20 cellular contexts compared by ENCODE assay signal in genomic region chr1:172308148-172308547, GRCh38.
A peak's percentile ranks its signal among the peaks of the same experiment; 100 is the strongest.
DNase-seq lines count a peak whose midpoint lies in the region; ATAC-seq, FAIRE-seq and TF ChIP-seq lines count a peak whose summit lies in the region.
"Had no signal": no experiment of that assay in that cellular context is flagged by ENCODE, and none has a peak within 500 bp of the region (broad histone marks: within the 10 kb centered on the region; RNA-seq: fewer than 3 reads in every experiment).

No MANE protein-coding gene starts in this region.

- H3K4me3 ChIP-seq in AG09309 (ENCODE audit: control insufficient read depth, low read depth, low read length), result no peak overlapping the region
- H3K4me3 ChIP-seq: BLaER1, HAP-1 had no signal

- H3K27me3 Mint-ChIP-seq in chondrocyte (ENCODE audit: low read depth) (no peaks in the 10 kb centered on the region), nephron (ENCODE audit: low read depth) (no peaks in the 10 kb centered on the region)
- H3K27me3 Mint-ChIP-seq: B cell; CD4-positive, CD25-positive, alpha-beta regulatory T cell had no signal

- H3K27ac Mint-ChIP-seq in chondrocyte (ENCODE audit: unreplicated experiment), result peak overlapping the region; percentile 52
- H3K27ac Mint-ChIP-seq in nephron, result peak overlapping the region; percentile 27 to 54 (median 46)
- H3K27ac Mint-ChIP-seq: B cell; CD4-positive, CD25-positive, alpha-beta regulatory T cell; CD8-positive, alpha-beta T cell; HFFc6 had no signal

- intact Hi-C loops in sciatic nerve (cut with DNase I), result no loop called here

- H3K36me3 Mint-ChIP-seq in chondrocyte (ENCODE audit: low read depth) (peaks cover 30% of the 10 kb centered on the region), nephron (ENCODE audit: low read depth) (peaks cover 21% of the 10 kb centered on the region)

- H3K4me3 Mint-ChIP-seq in chondrocyte (ENCODE audit: unreplicated experiment) (no peak overlapping the region), nephron (no peak overlapping the region)
- H3K4me3 Mint-ChIP-seq: B cell; CD4-positive, CD25-positive, alpha-beta regulatory T cell; CD8-positive, alpha-beta T cell; HFFc6 had no signal

- TF ChIP-seq CTCF in AG09309 (IDR thresholded peaks at IDR 0.05; ENCODE audit: control insufficient read depth, insufficient read depth, low read depth, low read length, missing control alignments) (no peak), chondrocyte (IDR thresholded peaks at IDR 0.05) (no peak), nephron (IDR thresholded peaks at IDR 0.05; ENCODE audit: unreplicated experiment in 3 of 3) (no peak)

- DNase-seq in AG09309 (ENCODE audit: low read depth) (peak; percentile 33), chondrocyte (ENCODE audit: low spot score) (no peak), NCI-H2081 (lab: John Stamatoyannopoulos, UW) (no peak), sciatic nerve (ENCODE audit: low spot score) (no peak), HTR-8/SVneo (ENCODE audit: insufficient read length, low spot score) (no peak)
- no peak for DNase-seq in NK-92 treated with Interleukin-12 subunit alpha and Interleukin-12 subunit beta, amount 100 ng/mL, for 24 hours (lab: John Stamatoyannopoulos, UW)
- DNase-seq: 8988T; Caco-2; CD4-positive, CD25-positive, alpha-beta regulatory T cell; CD8-positive, alpha-beta T cell; DMS153; DND-41; GOT3; HFFc6 had no signal

- FAIRE-seq in HTR-8/SVneo (lab: Jason Lieb, UNC), result no peak
- FAIRE-seq: GM12892, H54 had no signal

- ATAC-seq in sciatic nerve, result no peak
- ATAC-seq: CD8-positive, alpha-beta T cell had no signal

- H3K4me1 Mint-ChIP-seq in chondrocyte (ENCODE audit: low read depth) (peaks cover 22% of the 10 kb centered on the region), nephron (peaks cover 31% of the 10 kb centered on the region)

- H3K9me3 Mint-ChIP-seq in chondrocyte (ENCODE audit: low read depth), result peaks cover 26% of the 10 kb centered on the region
- H3K9me3 Mint-ChIP-seq in nephron, result peaks cover 32% of the 10 kb centered on the region
